In genomic region chr1:156195853-156196252, GRCh38 we compare ENCODE assay signal across 14 cellular contexts. TPM values are rescaled to one million over a fixed set of nuclear protein-coding genes. Genes with fewer than 3 reads are reported as not detected.
A peak's percentile ranks its signal among the peaks of the same experiment; 100 is the strongest.
DNase-seq lines count a peak whose midpoint lies in the region; ATAC-seq and TF ChIP-seq lines count a peak whose summit lies in the region.
"Had no signal": no experiment of that assay in that cellular context is flagged by ENCODE, and none has a peak within 500 bp of the region (broad histone marks: within the 10 kb centered on the region; RNA-seq: fewer than 3 reads in every experiment).

No MANE protein-coding gene starts in this region.

- peak overlapping the region; percentile 10; the same call in 1 of the 2 replicates for H3K4me2 ChIP-seq in MM.1S (ENCODE audit: low read depth, low read length)

- H3K36me3 ChIP-seq in MM.1S (replicated peaks; ENCODE audit: insufficient read depth, low read length) = peaks cover 9% of the 10 kb centered on the region; the same call in 1 of the 2 replicates

- no peaks in the 10 kb centered on the region for H4K20me1 ChIP-seq in MM.1S (ENCODE audit: insufficient read depth, low read length)

- no peaks in the 10 kb centered on the region for H3K27me3 ChIP-seq in MM.1S (replicated peaks; ENCODE audit: insufficient read depth, low read length)
- H3K27me3 ChIP-seq: stomach had no signal

- CTCF ChIA-PET in activated CD4-positive, alpha-beta T cell treated with anti-CD3 and anti-CD28 coated beads, Interleukin-2, amount 10 ng/mL, durations not matched to agents 7 days and 5 days (lab: Charles Lee) = interaction anchor here (2.4 kb wide), 1 partner anchor 29 kb away, joined by 11 read pairs; no protein-coding TSS in a partner anchor

- peaks cover 21% of the 10 kb centered on the region for H3K4me1 ChIP-seq in MM.1S (ENCODE audit: low read length)

- H3K9me2 ChIP-seq in MM.1S (replicated peaks; ENCODE audit: insufficient read depth, low read length) = no peaks in the 10 kb centered on the region

- no peak overlapping the region for H2AFZ ChIP-seq in MM.1S (ENCODE audit: low read length)

- no peaks in the 10 kb centered on the region for H3K9me3 ChIP-seq in MM.1S (replicated peaks; ENCODE audit: insufficient read depth, low read length)
- H3K9me3 ChIP-seq: A549, stomach had no signal

- no peak overlapping the region for H3K9ac ChIP-seq in MM.1S (ENCODE audit: low read length)

- no peak overlapping the region for H3K27ac ChIP-seq in MM.1S (ENCODE audit: low read length)
- H3K27ac ChIP-seq: A549, stomach had no signal

- peak overlapping the region; percentile 91 for H3K4me3 Mint-ChIP-seq in activated CD4-positive, alpha-beta T cell treated with anti-CD3 and anti-CD28 coated beads, Interleukin-2, amount 10 ng/mL, durations not matched to agents 7 days and 5 days
- H3K4me3 Mint-ChIP-seq in brain (peak overlapping the region; percentile 89 to 97 (median 92)), neural crest cell (peak overlapping the region; percentile 60)

- POLR2A ChIA-PET in activated CD4-positive, alpha-beta T cell treated with anti-CD3 and anti-CD28 coated beads, Interleukin-2, amount 10 ng/mL, durations not matched to agents 7 days and 5 days (lab: Charles Lee) = no interaction called here

- H3K27ac Mint-ChIP-seq in activated CD4-positive, alpha-beta T cell treated with anti-CD3 and anti-CD28 coated beads, Interleukin-2, amount 10 ng/mL, durations not matched to agents 7 days and 5 days = peak overlapping the region; percentile 38
- H3K27ac Mint-ChIP-seq in brain = peak overlapping the region in 1 of 5 experiments; percentile 25
- no peak overlapping the region for H3K27ac Mint-ChIP-seq in neural crest cell (ENCODE audit: unreplicated experiment)

- ATAC-seq in GM18498 (IDR thresholded peaks at IDR 0.05; ENCODE audit: unreplicated experiment) (no peak), HG03342 (IDR thresholded peaks at IDR 0.05; ENCODE audit: unreplicated experiment) (no peak)
- ATAC-seq: A549 had no signal

- no peaks in the 10 kb centered on the region for H3K9me3 Mint-ChIP-seq in activated CD4-positive, alpha-beta T cell treated with anti-CD3 and anti-CD28 coated beads, Interleukin-2, amount 10 ng/mL, durations not matched to agents 7 days and 5 days
- no peaks in the 10 kb centered on the region for H3K9me3 Mint-ChIP-seq in brain
- H3K9me3 Mint-ChIP-seq in neural crest cell = no peaks in the 10 kb centered on the region

- no peak overlapping the region for H3K4me3 ChIP-seq in MM.1S (ENCODE audit: low read length)
- H3K4me3 ChIP-seq: A549 had no signal

- H3K4me1 Mint-ChIP-seq in activated CD4-positive, alpha-beta T cell treated with anti-CD3 and anti-CD28 coated beads, Interleukin-2, amount 10 ng/mL, durations not matched to agents 7 days and 5 days = peaks cover 77% of the 10 kb centered on the region
- H3K4me1 Mint-ChIP-seq in brain (peaks cover 62% of the 10 kb centered on the region), neural crest cell (peaks cover 19% of the 10 kb centered on the region)

- no peak for DNase-seq in activated CD4-positive, alpha-beta T cell treated with anti-CD3 and anti-CD28 coated beads, Interleukin-2, amount 10 ng/mL, durations not matched to agents 7 days and 5 days
- no peak for DNase-seq in activated CD4-positive, alpha-beta T cell treated with anti-CD3 and anti-CD28 coated beads for 48 hours
- DNase-seq in MM.1S = no peak
- no peak for DNase-seq in neural crest cell (ENCODE audit: low read depth, low spot score)
- no peak for DNase-seq in NCI-H82 (lab: John Stamatoyannopoulos, UW)
- DNase-seq: Kasumi-1, NCI-H1930, NCI-H774, Right ventricle myocardium superior, stomach had no signal

- peaks cover 46% of the 10 kb centered on the region for H3K36me3 Mint-ChIP-seq in activated CD4-positive, alpha-beta T cell treated with anti-CD3 and anti-CD28 coated beads, Interleukin-2, amount 10 ng/mL, durations not matched to agents 7 days and 5 days (ENCODE audit: low read depth)
- H3K36me3 Mint-ChIP-seq in brain (peaks cover 18% of the 10 kb centered on the region), neural crest cell (ENCODE audit: low read depth) (peaks cover 9% of the 10 kb centered on the region)

- no peak for TF ChIP-seq CTCF in MM.1S (IDR thresholded peaks at IDR 0.05; ENCODE audit: low read length)
- no peak for TF ChIP-seq CTCF in brain (conservative IDR thresholded peaks at IDR 0.05)
- TF ChIP-seq CTCF in neural crest cell (conservative IDR thresholded peaks at IDR 0.05) = no peak

- no peaks in the 10 kb centered on the region for H3K27me3 Mint-ChIP-seq in activated CD4-positive, alpha-beta T cell treated with anti-CD3 and anti-CD28 coated beads, Interleukin-2, amount 10 ng/mL, durations not matched to agents 7 days and 5 days
- H3K27me3 Mint-ChIP-seq in brain = peaks cover 11% of the 10 kb centered on the region
- H3K27me3 Mint-ChIP-seq in neural crest cell (ENCODE audit: low read depth) = no peaks in the 10 kb centered on the region

- H3K79me2 ChIP-seq in MM.1S (ENCODE audit: low read length) = peaks cover 75% of the 10 kb centered on the region

- H3F3A ChIP-seq in MM.1S (ENCODE audit: insufficient read depth, low read length) = peaks cover 17% of the 10 kb centered on the region

RNA-seq across cellular contexts. Expression of gene SLC25A44, which starts 1.9 kb away (rescaled TPM):
- total RNA-seq in activated CD4-positive, alpha-beta T cell treated with anti-CD3 and anti-CD28 coated beads, Interleukin-2, amount 10 ng/mL, durations not matched to agents 7 days and 5 days = 10 to 100 TPM; 27.5 to 28.0 TPM
- polyA plus RNA-seq in brain (ENCODE audit: insufficient read depth, low read depth, low replicate concordance) = 30.4 TPM
- total RNA-seq in neural crest cell = 19.1 and 22.7 TPM in 2 replicates

RNA-seq across cellular contexts. Expression of gene PMF1, which starts 17.0 kb away (rescaled TPM):
- 10 to 100 TPM; 72.8 to 73.4 TPM for total RNA-seq in activated CD4-positive, alpha-beta T cell treated with anti-CD3 and anti-CD28 coated beads, Interleukin-2, amount 10 ng/mL, durations not matched to agents 7 days and 5 days
- 108 TPM for polyA plus RNA-seq in brain (ENCODE audit: insufficient read depth, low read depth, low replicate concordance)
- total RNA-seq in neural crest cell = 82.5 and 83.3 TPM in 2 replicates

RNA-seq across cellular contexts. Expression of gene SEMA4A, which starts 42.5 kb away (rescaled TPM):
- 10 to 100 TPM; 35.3 to 37.8 TPM for total RNA-seq in activated CD4-positive, alpha-beta T cell treated with anti-CD3 and anti-CD28 coated beads, Interleukin-2, amount 10 ng/mL, durations not matched to agents 7 days and 5 days
- 6.6 TPM for polyA plus RNA-seq in brain (ENCODE audit: insufficient read depth, low read depth, low replicate concordance)
- total RNA-seq in neural crest cell = 1.3 and 2.1 TPM in 2 replicates

RNA-seq across cellular contexts. Expression of gene BGLAP, which starts 46.1 kb away (rescaled TPM):
- total RNA-seq in activated CD4-positive, alpha-beta T cell treated with anti-CD3 and anti-CD28 coated beads, Interleukin-2, amount 10 ng/mL, durations not matched to agents 7 days and 5 days = 1 to 10 TPM; 1.3 to 3.0 TPM
- polyA plus RNA-seq in brain (ENCODE audit: insufficient read depth, low read depth, low replicate concordance) = 2.9 TPM
- 2.5 and 3.0 TPM in 2 replicates for total RNA-seq in neural crest cell
- total RNA-seq: stomach had no signal

RNA-seq across cellular contexts. Expression of gene PAQR6, which starts 52.0 kb away (rescaled TPM):
- 1 to 10 TPM; 6.2 to 7.3 TPM for total RNA-seq in activated CD4-positive, alpha-beta T cell treated with anti-CD3 and anti-CD28 coated beads, Interleukin-2, amount 10 ng/mL, durations not matched to agents 7 days and 5 days
- polyA plus RNA-seq in brain (ENCODE audit: insufficient read depth, low read depth, low replicate concordance) = 319 TPM
- total RNA-seq in neural crest cell = 15.8 and 17.1 TPM in 2 replicates

Comparison
In these comparisons a context has a peak if more than half of its experiments do, and no peak if none do; other contexts are left out.
1. RNA of gene SEMA4A, which starts 42.5 kb away (total RNA-seq): 35.3 to 37.8 TPM in activated CD4-positive, alpha-beta T cell treated with anti-CD3 and anti-CD28 coated beads, Interleukin-2, amount 10 ng/mL, durations not matched to agents 7 days and 5 days; 1.3 to 2.1 TPM in neural crest cell; every median in the first group is over 10 times any median in the second.
2. Peak in every context shown above with its lines, with median percentiles within 50 percentile points of each other: H3K4me3 Mint-ChIP-seq.